ENCODE assay signal across 16 cellular contexts in the genomic region with DNA sequence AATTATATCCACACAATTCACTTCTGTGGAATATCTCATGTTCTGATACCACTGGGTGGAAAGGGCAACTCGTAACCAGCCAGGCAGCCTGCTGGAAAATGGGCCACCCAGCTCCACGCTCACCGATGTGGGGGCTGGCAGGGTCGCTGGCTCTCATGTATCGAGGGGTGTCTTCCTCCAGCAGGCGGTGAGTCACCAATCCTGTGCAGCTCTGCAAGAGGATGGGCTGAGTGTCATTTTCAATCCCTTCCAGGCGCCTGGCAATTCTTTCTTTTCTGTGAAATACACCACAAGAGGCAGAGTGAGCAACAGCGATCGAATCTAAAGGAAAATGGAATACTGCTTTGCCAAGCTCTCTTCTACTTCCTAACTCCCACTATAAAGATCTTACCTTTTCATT.
DNase-seq lines count a peak whose midpoint lies in the region; ATAC-seq, FAIRE-seq and TF ChIP-seq lines count a peak whose summit lies in the region.
"Had no signal": no experiment of that assay in that cellular context is flagged by ENCODE, and none has a peak within 500 bp of the region (broad histone marks: within the 10 kb centered on the region; RNA-seq: fewer than 3 reads in every experiment).

No MANE protein-coding gene starts in this region.

- H3K4me1 ChIP-seq in PC-3 (ENCODE audit: insufficient read depth, low read length) (peaks cover 24% of the 10 kb centered on the region), suprapubic skin (no peaks in the 10 kb centered on the region), small intestine (ENCODE audit: control insufficient read depth in 2 of 2, insufficient read depth in 1 of 2, low read depth in 1 of 2, low read length in 1 of 2) (no peaks in the 10 kb centered on the region), MM.1S (ENCODE audit: low read length) (no peaks in the 10 kb centered on the region)

- H3F3A ChIP-seq in PC-3 (ENCODE audit: low read length, unreplicated experiment) = peaks cover 10% of the 10 kb centered on the region
- H3F3A ChIP-seq in MM.1S (ENCODE audit: insufficient read depth, low read length) = no peaks in the 10 kb centered on the region

- H3K4me1 Mint-ChIP-seq in activated CD4-positive, alpha-beta T cell treated with anti-CD3 and anti-CD28 coated beads for 36 hours = no peaks in the 10 kb centered on the region
- H3K4me1 Mint-ChIP-seq: naive thymus-derived CD8-positive, alpha-beta T cell had no signal

- H3K4me3 ChIP-seq in PC-3 (ENCODE audit: low read length) = no peak overlapping the region
- no peak overlapping the region for H3K4me3 ChIP-seq in fibroblast of mammary gland (ENCODE audit: control insufficient read depth, low read depth, low read length)
- no peak overlapping the region for H3K4me3 ChIP-seq in suprapubic skin
- H3K4me3 ChIP-seq in small intestine (ENCODE audit: low read depth in 1 of 2, low read length in 2 of 2) = no peak overlapping the region
- H3K4me3 ChIP-seq in MM.1S (ENCODE audit: low read length) = no peak overlapping the region

- H3K36me3 ChIP-seq in PC-3 (ENCODE audit: low read depth, low read length) (0 out of 2 replicates have a peak, but pooled peaks cover 4% of the 10 kb centered on the region), suprapubic skin (peaks cover 46% of the 10 kb centered on the region), small intestine (ENCODE audit: control insufficient read depth in 2 of 2, insufficient read depth in 2 of 2, low read length in 2 of 2) (peaks cover 0 to 8% of the 10 kb centered on the region in 2 donors), MM.1S (replicated peaks; ENCODE audit: insufficient read depth, low read length) (no peaks in the 10 kb centered on the region)

- 59% methylated on average over 9 of the region's 9 CpGs for WGBS in suprapubic skin
- WGBS in small intestine, 3 donors = 88 to 95% (median 88%) methylated on average over 9 of the region's 9 CpGs

- no peak for TF ChIP-seq POLR2A in suprapubic skin (IDR thresholded peaks at IDR 0.05)

- H3K4me2 ChIP-seq in PC-3 (ENCODE audit: low read length) = no peak overlapping the region
- H3K4me2 ChIP-seq in MM.1S (ENCODE audit: low read depth, low read length) = no peak overlapping the region

- peak; percentile 39 for ATAC-seq in activated CD4-positive, alpha-beta T cell treated with anti-CD3 and anti-CD28 coated beads for 36 hours
- ATAC-seq in PC-3 = no peak; the same call in 1 of the 2 replicates
- ATAC-seq: effector memory CD8-positive, alpha-beta T cell; naive thymus-derived CD8-positive, alpha-beta T cell; Panc1; stimulated activated naive CD8-positive, alpha-beta T cell treated with anti-CD3 and anti-CD28 coated beads, Interleukin-15, amount 100 ng/mL, for 72 hours had no signal

- H3K9ac ChIP-seq in PC-3 (ENCODE audit: low read length) (peak overlapping the region; percentile 1; the same call in 1 of the 2 replicates), MM.1S (ENCODE audit: low read length) (no peak overlapping the region)

- H4K20me1 ChIP-seq in PC-3 (ENCODE audit: low read length) = no peaks in the 10 kb centered on the region
- H4K20me1 ChIP-seq in MM.1S (ENCODE audit: insufficient read depth, low read length) = no peaks in the 10 kb centered on the region

- peaks cover 25% of the 10 kb centered on the region for H3K36me3 Mint-ChIP-seq in activated CD4-positive, alpha-beta T cell treated with anti-CD3 and anti-CD28 coated beads for 36 hours (ENCODE audit: low read depth)

- no peaks in the 10 kb centered on the region for H3K9me3 Mint-ChIP-seq in activated CD4-positive, alpha-beta T cell treated with anti-CD3 and anti-CD28 coated beads for 36 hours (ENCODE audit: low read depth)
- H3K9me3 Mint-ChIP-seq: activated naive CD4-positive, alpha-beta T cell treated with anti-CD3 and anti-CD28 coated beads, Interleukin-2, amount 50 U/mL, for 72 hours; effector memory CD8-positive, alpha-beta T cell; naive thymus-derived CD8-positive, alpha-beta T cell; stimulated activated naive CD8-positive, alpha-beta T cell treated with anti-CD3 and anti-CD28 coated beads, Interleukin-15, amount 100 ng/mL, for 72 hours had no signal

- H3K9me2 ChIP-seq in PC-3 (replicated peaks; ENCODE audit: low read length) (no peaks in the 10 kb centered on the region), MM.1S (replicated peaks; ENCODE audit: insufficient read depth, low read length) (0 out of 2 replicates have a peak, but pooled peaks cover 2% of the 10 kb centered on the region)

- intact Hi-C loops in activated CD4-positive, alpha-beta T cell treated with anti-CD3 and anti-CD28 coated beads for 36 hours (cut with DNase I, micrococcal nuclease) = no loop called here
- intact Hi-C loops in PC-3 (cut with micrococcal nuclease) = no loop called here

- no peak overlapping the region for H2AFZ ChIP-seq in PC-3 (ENCODE audit: low read length)
- no peak overlapping the region for H2AFZ ChIP-seq in MM.1S (ENCODE audit: low read length)

- BruUV-seq in PC-3 (replicated peaks; lab: Mats Ljungman, UMichigan) = no TSS peak

- TF ChIP-seq EP300 in suprapubic skin (IDR thresholded peaks at IDR 0.05) = no peak

- H3K4me3 Mint-ChIP-seq in activated CD4-positive, alpha-beta T cell treated with anti-CD3 and anti-CD28 coated beads for 36 hours = no peak overlapping the region
- H3K4me3 Mint-ChIP-seq: effector memory CD8-positive, alpha-beta T cell; naive thymus-derived CD8-positive, alpha-beta T cell; stimulated activated naive CD8-positive, alpha-beta T cell treated with anti-CD3 and anti-CD28 coated beads, Interleukin-15, amount 100 ng/mL, for 72 hours had no signal

- no peak overlapping the region for H3K27ac Mint-ChIP-seq in activated CD4-positive, alpha-beta T cell treated with anti-CD3 and anti-CD28 coated beads for 36 hours
- H3K27ac Mint-ChIP-seq: effector memory CD8-positive, alpha-beta T cell; naive thymus-derived CD8-positive, alpha-beta T cell had no signal

- H3K27me3 Mint-ChIP-seq in activated CD4-positive, alpha-beta T cell treated with anti-CD3 and anti-CD28 coated beads for 36 hours = no peaks in the 10 kb centered on the region
- H3K27me3 Mint-ChIP-seq: effector memory CD8-positive, alpha-beta T cell; naive thymus-derived CD8-positive, alpha-beta T cell; stimulated activated naive CD8-positive, alpha-beta T cell treated with anti-CD3 and anti-CD28 coated beads, Interleukin-15, amount 100 ng/mL, for 72 hours had no signal

- H3K27me3 ChIP-seq in PC-3 (ENCODE audit: low read length) = no peaks in the 10 kb centered on the region
- no peaks in the 10 kb centered on the region for H3K27me3 ChIP-seq in suprapubic skin
- no peaks in the 10 kb centered on the region for H3K27me3 ChIP-seq in small intestine (ENCODE audit: control insufficient read depth in 2 of 2, insufficient read depth in 2 of 2, low read length in 2 of 2)
- H3K27me3 ChIP-seq in MM.1S (replicated peaks; ENCODE audit: insufficient read depth, low read length) = no peaks in the 10 kb centered on the region

- POLR2A ChIA-PET in activated CD4-positive, alpha-beta T cell treated with anti-CD3 and anti-CD28 coated beads for 36 hours (lab: Charles Lee) = no interaction called here
- POLR2A ChIA-PET in PC-3 (lab: Charles Lee; ENCODE audit: unreplicated experiment) = no interaction called here

- no peak for FAIRE-seq in small intestine (lab: Jason Lieb, UNC)

- no peaks in the 10 kb centered on the region for H3K9me3 ChIP-seq in PC-3 (ENCODE audit: low read length)
- no peaks in the 10 kb centered on the region for H3K9me3 ChIP-seq in suprapubic skin
- no peaks in the 10 kb centered on the region for H3K9me3 ChIP-seq in small intestine (ENCODE audit: control insufficient read depth, low read depth)
- H3K9me3 ChIP-seq in MM.1S (replicated peaks; ENCODE audit: insufficient read depth, low read length) = no peaks in the 10 kb centered on the region

- DNase-seq in activated CD4-positive, alpha-beta T cell treated with anti-CD3 and anti-CD28 coated beads for 36 hours = peak; percentile 10
- DNase-seq in activated CD4-positive, alpha-beta T cell treated with anti-CD3 and anti-CD28 coated beads, Interleukin-2, amount 50 U/mL, for 48 hours = no peak
- peak; percentile 17 for DNase-seq in PC-3
- DNase-seq in fibroblast of mammary gland (ENCODE audit: low read depth) = peak; percentile 70
- no peak for DNase-seq in suprapubic skin (ENCODE audit: low spot score in 2 of 2)
- DNase-seq in superior temporal gyrus (ENCODE audit: extremely low spot score) = no peak
- DNase-seq in small intestine = no peak
- DNase-seq in MM.1S = no peak
- DNase-seq: activated CD4-positive, CD25-positive, alpha-beta regulatory T cell treated with anti-CD3 and anti-CD28 coated beads, Interleukin-2, amount 50 U/mL, for 72 hours; effector memory CD8-positive, alpha-beta T cell; H7; naive thymus-derived CD8-positive, alpha-beta T cell; NCI-H146; stimulated activated naive CD8-positive, alpha-beta T cell treated with anti-CD3 and anti-CD28 coated beads, Interleukin-15, amount 100 ng/mL, for 72 hours had no signal

- CTCF ChIA-PET in activated CD4-positive, alpha-beta T cell treated with anti-CD3 and anti-CD28 coated beads for 36 hours (lab: Charles Lee) = interaction anchor here (1.1 to 1.6 kb wide), 2 partner anchors 182 to 412 kb away, joined by 3 to 6 read pairs; no protein-coding TSS in a partner anchor
- CTCF ChIA-PET in PC-3 (lab: Charles Lee) = interaction anchor here (0.7 kb wide), 1 partner anchor 89 kb away, joined by 3 read pairs; no protein-coding TSS in a partner anchor

- TF ChIP-seq CTCF in PC-3 (conservative IDR thresholded peaks at IDR 0.05; ENCODE audit: low read depth, low read length) (no peak), fibroblast of mammary gland (conservative IDR thresholded peaks at IDR 0.05; ENCODE audit: control insufficient read depth, insufficient read depth, low read depth, low read length) (peak; percentile 32), suprapubic skin (IDR thresholded peaks at IDR 0.05) (no peak), MM.1S (IDR thresholded peaks at IDR 0.05; ENCODE audit: low read length) (no peak)

- H3K27ac ChIP-seq in PC-3 (ENCODE audit: low read length) = peak overlapping the region; percentile 97
- H3K27ac ChIP-seq in suprapubic skin = peak overlapping the region; percentile 38
- no peak overlapping the region for H3K27ac ChIP-seq in small intestine (ENCODE audit: low read depth in 1 of 2, low read length in 1 of 2)
- no peak overlapping the region for H3K27ac ChIP-seq in MM.1S (ENCODE audit: low read length)

- H3K79me2 ChIP-seq in PC-3 (ENCODE audit: low read length) (no peaks in the 10 kb centered on the region), MM.1S (ENCODE audit: low read length) (no peaks in the 10 kb centered on the region)

Comparison
In these comparisons a context has a peak if more than half of its experiments do, and no peak if none do; other contexts are left out.
1. DNase-seq: peak in activated CD4-positive, alpha-beta T cell treated with anti-CD3 and anti-CD28 coated beads for 36 hours (single experiment), PC-3 (single experiment) and fibroblast of mammary gland (single experiment); none in activated CD4-positive, alpha-beta T cell treated with anti-CD3 and anti-CD28 coated beads, Interleukin-2, amount 50 U/mL, for 48 hours (0 of 2), suprapubic skin (0 of 2), superior temporal gyrus (single experiment), small intestine (single experiment) and MM.1S (single experiment).
2. H3K27ac ChIP-seq: peak in PC-3 (single experiment) and suprapubic skin (single experiment); none in small intestine (0 of 2) and MM.1S (single experiment).